Comparison of ENCODE assay signal across 8 cellular contexts in the genomic region with DNA sequence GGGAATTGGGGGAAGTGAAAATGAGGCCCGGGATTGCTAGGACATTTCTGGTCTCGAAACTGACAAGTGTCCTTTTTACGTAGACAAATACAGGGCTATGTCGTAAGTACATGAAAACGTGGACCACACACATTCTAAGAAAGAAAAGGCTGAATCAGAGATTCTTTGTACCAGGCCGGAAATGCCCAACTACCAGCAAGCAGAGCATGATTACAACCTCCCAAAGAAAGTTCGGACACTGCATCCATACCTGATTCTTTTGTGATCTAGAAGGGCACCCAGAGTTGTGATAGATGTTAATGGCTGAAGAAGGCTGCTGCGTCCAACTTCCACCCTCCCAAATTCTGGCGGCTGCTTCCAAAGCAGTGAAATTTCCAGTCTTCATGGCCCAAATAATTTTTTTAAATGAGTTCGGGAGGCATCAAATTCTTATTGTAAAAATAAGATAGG. TPM values are rescaled to one million over a fixed set of nuclear protein-coding genes. Genes with fewer than 3 reads are reported as not detected.
DNase-seq lines count a peak whose midpoint lies in the region; ATAC-seq and TF ChIP-seq lines count a peak whose summit lies in the region.

No MANE protein-coding gene starts in this region.

- no peaks in the 10 kb centered on the region for H3K27me3 ChIP-seq in HAP-1 (ENCODE audit: low read depth)

- H3K36me3 Mint-ChIP-seq in T-helper 2 cell treated with Interferon-gamma antibody and Interleukin-4, amounts not matched to agents 5 μg/mL and 100 μg/mL, for 36 hours (ENCODE audit: low read depth) = peaks cover 13% of the 10 kb centered on the region
- no peaks in the 10 kb centered on the region for H3K36me3 Mint-ChIP-seq in progenitor cell of endocrine pancreas (ENCODE audit: insufficient read depth)

- H3K4me3 ChIP-seq in HAP-1 (peak overlapping the region; percentile 70), fibroblast of villous mesenchyme (ENCODE audit: low read depth, low read length) (peak overlapping the region; percentile 85)

- H3K9me3 ChIP-seq in HAP-1 = no peaks in the 10 kb centered on the region

- H3K9me3 Mint-ChIP-seq in T-helper 2 cell treated with Interferon-gamma antibody and Interleukin-4, amounts not matched to agents 5 μg/mL and 100 μg/mL, for 36 hours = no peaks in the 10 kb centered on the region
- H3K9me3 Mint-ChIP-seq in progenitor cell of endocrine pancreas (ENCODE audit: low read depth) = no peaks in the 10 kb centered on the region

- H3K4me3 Mint-ChIP-seq in T-helper 2 cell treated with Interferon-gamma antibody and Interleukin-4, amounts not matched to agents 5 μg/mL and 100 μg/mL, for 36 hours = peak overlapping the region; percentile 98
- peak overlapping the region; percentile 84 for H3K4me3 Mint-ChIP-seq in progenitor cell of endocrine pancreas (ENCODE audit: low read depth)

- no peak for ATAC-seq in GM19023 (IDR thresholded peaks at IDR 0.05; ENCODE audit: unreplicated experiment)

- DNase-seq in HAP-1 (ENCODE audit: low spot score in 2 of 2) = no peak
- no peak for DNase-seq in T-helper 2 cell treated with Interferon-gamma antibody and Interleukin-4, amounts not matched to agents 5 μg/mL and 100 μg/mL, for 36 hours (ENCODE audit: low spot score)
- DNase-seq in fibroblast of villous mesenchyme (ENCODE audit: low read depth) = peak; percentile 76
- DNase-seq in progenitor cell of endocrine pancreas (ENCODE audit: low spot score, unreplicated experiment) = no peak
- no peak for DNase-seq in Ammon's horn (ENCODE audit: low spot score)
- DNase-seq in stimulated activated naive CD4-positive, alpha-beta T cell treated with Interleukin-2 at 50 U/mL for 16 hours (lab: John Stamatoyannopoulos, UW) = no peak
- DNase-seq in activated CD8-positive, alpha-beta memory T cell treated with anti-CD3 and anti-CD28 coated beads, Interleukin-2, amount 50 U/mL, for 4 hours = no peak

- in situ Hi-C loops in HAP-1 (cut with MboI; ENCODE audit: low sequenced_read_pairs) = no loop called here

- TF ChIP-seq CTCF in fibroblast of villous mesenchyme (IDR thresholded peaks at IDR 0.05; ENCODE audit: insufficient read depth, low read depth, low read length) (no peak), progenitor cell of endocrine pancreas (IDR thresholded peaks at IDR 0.05; ENCODE audit: unreplicated experiment) (no peak)

- peaks cover 20% of the 10 kb centered on the region for H3K4me1 ChIP-seq in HAP-1

- peaks cover 45% of the 10 kb centered on the region for H3K4me1 Mint-ChIP-seq in T-helper 2 cell treated with Interferon-gamma antibody and Interleukin-4, amounts not matched to agents 5 μg/mL and 100 μg/mL, for 36 hours (ENCODE audit: low read depth)
- H3K4me1 Mint-ChIP-seq in progenitor cell of endocrine pancreas (ENCODE audit: low read depth) = peaks cover 27% of the 10 kb centered on the region

- H3K27me3 Mint-ChIP-seq in T-helper 2 cell treated with Interferon-gamma antibody and Interleukin-4, amounts not matched to agents 5 μg/mL and 100 μg/mL, for 36 hours (ENCODE audit: low read depth) = peaks cover 28% of the 10 kb centered on the region
- H3K27me3 Mint-ChIP-seq in progenitor cell of endocrine pancreas = no peaks in the 10 kb centered on the region

- no peaks in the 10 kb centered on the region for H3K36me3 ChIP-seq in HAP-1 (replicated peaks)

- peak overlapping the region; percentile 94 for H3K27ac Mint-ChIP-seq in T-helper 2 cell treated with Interferon-gamma antibody and Interleukin-4, amounts not matched to agents 5 μg/mL and 100 μg/mL, for 36 hours
- peak overlapping the region; percentile 98 for H3K27ac Mint-ChIP-seq in progenitor cell of endocrine pancreas

RNA-seq across cellular contexts. Expression of a gene that starts 1.7 kb away (rescaled TPM):
- total RNA-seq in fibroblast of villous mesenchyme (72.8 and 121 TPM in 2 replicates), progenitor cell of endocrine pancreas (58.8 and 59.8 TPM in 2 replicates)
